Comparison of ENCODE assay signal across 11 cellular contexts in genomic region chr1:54794401-54795099, GRCh38. TPM values are rescaled to one million over a fixed set of nuclear protein-coding genes. Genes with fewer than 3 reads are reported as not detected.
A peak's percentile ranks its signal among the peaks of the same experiment; 100 is the strongest.
DNase-seq lines count a peak whose midpoint lies in the region; ATAC-seq, FAIRE-seq and TF ChIP-seq lines count a peak whose summit lies in the region.
"Had no signal": no experiment of that assay in that cellular context is flagged by ENCODE, and none has a peak within 500 bp of the region (broad histone marks: within the 10 kb centered on the region; RNA-seq: fewer than 3 reads in every experiment).

No MANE protein-coding gene starts in this region.

- DNase-seq in CD4-positive, CD25-positive, alpha-beta regulatory T cell = no peak
- DNase-seq in HTR-8/SVneo (ENCODE audit: insufficient read length, low spot score) (peak; percentile 28), mesothelial cell of epicardium (ENCODE audit: low spot score in 2 of 2, unreplicated experiment in 2 of 2) (no peak), D721Med (ENCODE audit: insufficient read length, low spot score) (no peak), COLO668 (lab: John Stamatoyannopoulos, UW; ENCODE audit: unreplicated experiment) (no peak)
- no peak for DNase-seq in central memory CD8-positive, alpha-beta T cell (ENCODE audit: low spot score in 2 of 2)
- DNase-seq: DMS 273 treated with DMSO at 0.1 percent for 48 hours, GOT3, NCI-H146 had no signal

- H3K4me3 ChIP-seq in CD4-positive, CD25-positive, alpha-beta regulatory T cell (ENCODE audit: low read depth, low read length) = no peak overlapping the region
- no peak overlapping the region for H3K4me3 ChIP-seq in mucosa of stomach (ENCODE audit: low read length)

- no peak for FAIRE-seq in HTR-8/SVneo (lab: Jason Lieb, UNC)
- FAIRE-seq in D721Med (lab: Jason Lieb, UNC) = no peak

- H3K4me1 Mint-ChIP-seq in CD4-positive, CD25-positive, alpha-beta regulatory T cell = peaks cover 20 to 42% (median 32%) of the 10 kb centered on the region in 4 donors
- peaks cover 53% of the 10 kb centered on the region for H3K4me1 Mint-ChIP-seq in central memory CD8-positive, alpha-beta T cell
- peaks cover 26% of the 10 kb centered on the region for H3K4me1 Mint-ChIP-seq in mesothelial cell of epicardium

- peaks cover 0 to 3% (median 0%) of the 10 kb centered on the region in 7 donors for H3K9me3 Mint-ChIP-seq in CD4-positive, CD25-positive, alpha-beta regulatory T cell
- H3K9me3 Mint-ChIP-seq in central memory CD8-positive, alpha-beta T cell = no peaks in the 10 kb centered on the region
- H3K9me3 Mint-ChIP-seq in mesothelial cell of epicardium = no peaks in the 10 kb centered on the region

- H3K36me3 Mint-ChIP-seq in CD4-positive, CD25-positive, alpha-beta regulatory T cell = peaks cover 21% of the 10 kb centered on the region
- peaks cover 14% of the 10 kb centered on the region for H3K36me3 Mint-ChIP-seq in central memory CD8-positive, alpha-beta T cell (ENCODE audit: insufficient read depth)
- H3K36me3 Mint-ChIP-seq in mesothelial cell of epicardium = no peaks in the 10 kb centered on the region

- peaks cover 35% of the 10 kb centered on the region for H3K36me3 ChIP-seq in CD4-positive, CD25-positive, alpha-beta regulatory T cell (ENCODE audit: control insufficient read depth, insufficient read depth, low read length)
- no peaks in the 10 kb centered on the region for H3K36me3 ChIP-seq in mucosa of stomach (ENCODE audit: control insufficient read depth, insufficient read depth, low read length)

- no peak overlapping the region for H3K27ac ChIP-seq in CD4-positive, CD25-positive, alpha-beta regulatory T cell (ENCODE audit: insufficient read depth, low read length, poor library complexity, severe bottlenecking)

- peak overlapping the region in 1 of 4 donors; percentile 69 for H3K4me3 Mint-ChIP-seq in CD4-positive, CD25-positive, alpha-beta regulatory T cell
- H3K4me3 Mint-ChIP-seq in central memory CD8-positive, alpha-beta T cell = no peak overlapping the region
- no peak overlapping the region for H3K4me3 Mint-ChIP-seq in mesothelial cell of epicardium

- peaks cover 3% of the 10 kb centered on the region in 2 experiments for H3K9me3 ChIP-seq in CD4-positive, CD25-positive, alpha-beta regulatory T cell (ENCODE audit: control insufficient read depth in 2 of 2, low read length in 2 of 2)
- peaks cover 4% of the 10 kb centered on the region for H3K9me3 ChIP-seq in mucosa of stomach (ENCODE audit: control insufficient read depth, low read length)

- H3K27me3 ChIP-seq in CD4-positive, CD25-positive, alpha-beta regulatory T cell (ENCODE audit: control insufficient read depth, insufficient read depth, low read length) = no peaks in the 10 kb centered on the region
- no peaks in the 10 kb centered on the region for H3K27me3 ChIP-seq in mucosa of stomach (ENCODE audit: control insufficient read depth, insufficient read depth, low read length)

- H3K27ac Mint-ChIP-seq in CD4-positive, CD25-positive, alpha-beta regulatory T cell = peak overlapping the region in 2 of 3 donors; percentile 42 to 63
- peak overlapping the region; percentile 49 for H3K27ac Mint-ChIP-seq in central memory CD8-positive, alpha-beta T cell (ENCODE audit: low read depth)
- no peak overlapping the region for H3K27ac Mint-ChIP-seq in mesothelial cell of epicardium

- no peak for TF ChIP-seq CTCF in mesothelial cell of epicardium (IDR thresholded peaks at IDR 0.05; ENCODE audit: unreplicated experiment)
- TF ChIP-seq CTCF in D721Med (IDR thresholded peaks at IDR 0.05; ENCODE audit: insufficient read depth, missing control alignments) = no peak

- peak overlapping the region; percentile 29 for H3K9ac ChIP-seq in mucosa of stomach (ENCODE audit: low read length)

- H3K4me1 ChIP-seq in CD4-positive, CD25-positive, alpha-beta regulatory T cell (ENCODE audit: control insufficient read depth, insufficient read depth, low read length, poor library complexity, severe bottlenecking) = peaks cover 15% of the 10 kb centered on the region
- H3K4me1 ChIP-seq in mucosa of stomach (ENCODE audit: control insufficient read depth, insufficient read depth, low read length) = peaks cover 57% of the 10 kb centered on the region

- H3K27me3 Mint-ChIP-seq in CD4-positive, CD25-positive, alpha-beta regulatory T cell = no peaks in the 10 kb centered on the region
- H3K27me3 Mint-ChIP-seq in central memory CD8-positive, alpha-beta T cell = no peaks in the 10 kb centered on the region
- peaks cover 9% of the 10 kb centered on the region for H3K27me3 Mint-ChIP-seq in mesothelial cell of epicardium (ENCODE audit: low read depth)

- ATAC-seq in CD4-positive, CD25-positive, alpha-beta regulatory T cell (ENCODE audit: low read depth in 2 of 2) = no peak
- no peak for ATAC-seq in central memory CD8-positive, alpha-beta T cell (replicated peaks; ENCODE audit: extremely low read depth, poor library complexity, severe bottlenecking)
- no peak for ATAC-seq in HG03139 (IDR thresholded peaks at IDR 0.05; ENCODE audit: unreplicated experiment)

RNA-seq across cellular contexts. Expression of gene TTC22, which starts 6.6 kb away (rescaled TPM):
- total RNA-seq in CD4-positive, CD25-positive, alpha-beta regulatory T cell = 15.8 TPM
- 1 to 10 TPM; 3.8 to 6.5 (median 4.8) TPM for polyA plus RNA-seq in CD4-positive, CD25-positive, alpha-beta regulatory T cell
- total RNA-seq in mesothelial cell of epicardium = 1.2 to 1.6 TPM (median 1.3 TPM) in 3 replicates

RNA-seq across cellular contexts. Expression of gene PARS2, which starts 30.2 kb away (rescaled TPM):
- total RNA-seq in CD4-positive, CD25-positive, alpha-beta regulatory T cell = 0.49 TPM
- polyA plus RNA-seq in CD4-positive, CD25-positive, alpha-beta regulatory T cell = 1 to 10 TPM; 2.9 to 5.6 (median 3.6) TPM
- total RNA-seq in mesothelial cell of epicardium = 6.4 to 7.7 TPM (median 7.0 TPM) in 3 replicates
